Comparison of ENCODE assay signal across 22 cellular contexts in genomic region chr18:11587432-11587831, GRCh38. TPM values are rescaled to one million over a fixed set of nuclear protein-coding genes. Genes with fewer than 3 reads are reported as not detected.
"Had no signal": no experiment of that assay in that cellular context is flagged by ENCODE, and none has a peak within 500 bp of the region (broad histone marks: within the 10 kb centered on the region; RNA-seq: fewer than 3 reads in every experiment).

No MANE protein-coding gene starts in this region.

- ATAC-seq: body of pancreas; lower lobe of right lung; naive thymus-derived CD8-positive, alpha-beta T cell; SK-N-SH treated with all-trans-retinoic acid at 6 μM for 48 hours had no signal

- H3K9me3 Mint-ChIP-seq: activated CD4-positive, alpha-beta memory T cell treated with anti-CD3 and anti-CD28 coated beads, Interleukin-2, amount 10 ng/mL, durations not matched to agents 7 days and 5 days had no signal

- H3K36me3 Mint-ChIP-seq: naive thymus-derived CD8-positive, alpha-beta T cell had no signal

- H3K4me3 ChIP-seq: body of pancreas, dorsolateral prefrontal cortex, lower lobe of right lung, prostate gland, right atrium auricular region, stomach, testis, upper lobe of left lung had no signal

- H3K4me1 ChIP-seq: body of pancreas, lower lobe of right lung, prostate gland, right atrium auricular region, stomach, testis had no signal

- H3K27me3 ChIP-seq: body of pancreas, right atrium auricular region, stomach, testis, upper lobe of left lung had no signal

- H3K27ac Mint-ChIP-seq: activated CD4-positive, alpha-beta memory T cell treated with anti-CD3 and anti-CD28 coated beads, Interleukin-2, amount 10 ng/mL, durations not matched to agents 7 days and 5 days had no signal

- H3K27ac ChIP-seq: body of pancreas, dorsolateral prefrontal cortex, lower lobe of right lung, prostate gland, right atrium auricular region, stomach, testis, upper lobe of left lung, WERI-Rb-1 had no signal

- H3K9me3 ChIP-seq: body of pancreas, lower lobe of right lung, prostate gland, right atrium auricular region, testis, upper lobe of left lung had no signal

- H3K4me3 Mint-ChIP-seq: activated CD4-positive, alpha-beta memory T cell treated with anti-CD3 and anti-CD28 coated beads, Interleukin-2, amount 10 ng/mL, durations not matched to agents 7 days and 5 days; naive thymus-derived CD8-positive, alpha-beta T cell had no signal

- DNase-seq: activated CD4-positive, alpha-beta memory T cell treated with anti-CD3 and anti-CD28 coated beads, Interleukin-2, amount 10 ng/mL, durations not matched to agents 7 days and 5 days; activated CD8-positive, alpha-beta memory T cell treated with anti-CD3 and anti-CD28 coated beads, Interleukin-2, amount 50 U/mL, for 4 hours; activated gamma-delta T cell treated with Interleukin-2 at 50 U/mL for 16 hours; body of pancreas; dorsolateral prefrontal cortex; hypothalamus; islet precursor cell; lower lobe of right lung; naive thymus-derived CD8-positive, alpha-beta T cell; stomach; testis; upper lobe of left lung; WERI-Rb-1 had no signal

- H3K36me3 ChIP-seq: lower lobe of right lung, prostate gland, right atrium auricular region, stomach, upper lobe of left lung, WERI-Rb-1 had no signal

RNA-seq across cellular contexts. Expression of gene SLC35G4, which starts 22.0 kb away (rescaled TPM):
- total RNA-seq: activated CD4-positive, alpha-beta memory T cell treated with anti-CD3 and anti-CD28 coated beads, Interleukin-2, amount 10 ng/mL, durations not matched to agents 7 days and 5 days; body of pancreas; cardiac septum; dorsolateral prefrontal cortex; epithelial cell of proximal tubule; frontal cortex; lower lobe of right lung; mesenteric fat pad; naive thymus-derived CD8-positive, alpha-beta T cell; osteocyte; prostate gland; right atrium auricular region; skeletal muscle tissue; stomach; testis; upper lobe of left lung had no signal
- polyA plus RNA-seq: naive thymus-derived CD8-positive, alpha-beta T cell; stomach had no signal
